1 cellular context compared by ENCODE assay signal in genomic region chr16:66937725-66938337, GRCh38.
TF ChIP-seq lines count a peak whose summit lies in the region.

No MANE protein-coding gene starts in this region.

TF ChIP-seq in HepG2, 621 proteins besides CTCF, POLR2A, EP300 and RAD21 (continued from another document and continues in another):
- TF ChIP-seq ZNF776 (CRISPR knock-in tag; IDR thresholded peaks at IDR 0.05) (no peak), CREM (IDR thresholded peaks at IDR 0.05) (no peak), CREM (CRISPR knock-in tag; IDR thresholded peaks at IDR 0.05) (no peak), AKNA (CRISPR knock-in tag; IDR thresholded peaks at IDR 0.05; ENCODE audit: borderline replicate concordance) (no peak), ZNF33A (CRISPR knock-in tag; IDR thresholded peaks at IDR 0.05; ENCODE audit: borderline replicate concordance) (no peak), MIER3 (CRISPR knock-in tag; IDR thresholded peaks at IDR 0.05; ENCODE audit: borderline replicate concordance) (peak; percentile 28; the same call in 1 of the 2 replicates), ZMYM2 (CRISPR knock-in tag; IDR thresholded peaks at IDR 0.05) (no peak), ASH2L (IDR thresholded peaks at IDR 0.05; ENCODE audit: insufficient read length, low read depth, low read length) (no peak), MAFG (CRISPR knock-in tag; IDR thresholded peaks at IDR 0.05) (no peak), STAG1 (CRISPR knock-in tag; IDR thresholded peaks at IDR 0.05) (no peak), SMARCE1 (IDR thresholded peaks at IDR 0.05; ENCODE audit: borderline replicate concordance) (no peak), ZNF891 (CRISPR knock-in tag; IDR thresholded peaks at IDR 0.05) (no peak; the same call in 1 of the 2 replicates), ZNF160 (CRISPR knock-in tag; IDR thresholded peaks at IDR 0.05) (no peak), GABPA (IDR thresholded peaks at IDR 0.05; ENCODE audit: low read depth, low read length) (no peak; the same call in 1 of the 2 replicates), GABPA (CRISPR knock-in tag; IDR thresholded peaks at IDR 0.05; ENCODE audit: low read depth) (peak; percentile 57), MEF2D (CRISPR knock-in tag; IDR thresholded peaks at IDR 0.05) (no peak), MAZ (IDR thresholded peaks at IDR 0.05; ENCODE audit: borderline replicate concordance, low read depth, low read length) (no peak), MAZ (CRISPR knock-in tag; IDR thresholded peaks at IDR 0.05; ENCODE audit: low read depth) (no peak), FOXK2 (IDR thresholded peaks at IDR 0.05) (no peak), SP1 (IDR thresholded peaks at IDR 0.05) (no peak), SP1 (CRISPR knock-in tag; IDR thresholded peaks at IDR 0.05) (no peak), ZBTB21 (CRISPR knock-in tag; IDR thresholded peaks at IDR 0.05) (no peak), FOXA1 (IDR thresholded peaks at IDR 0.05) (no peak), FOXA1 (CRISPR knock-in tag; IDR thresholded peaks at IDR 0.05) (peak; percentile 81), ZNF574 (CRISPR knock-in tag; IDR thresholded peaks at IDR 0.05) (no peak), HES4 (CRISPR knock-in tag; IDR thresholded peaks at IDR 0.05; ENCODE audit: borderline replicate concordance) (no peak), ZNF644 (CRISPR knock-in tag; IDR thresholded peaks at IDR 0.05; ENCODE audit: low read depth) (no peak), ZNF296 (CRISPR knock-in tag; conservative IDR thresholded peaks at IDR 0.05) (no peak), ZNF432 (CRISPR knock-in tag; IDR thresholded peaks at IDR 0.05; ENCODE audit: borderline replicate concordance) (no peak), NFYB (CRISPR knock-in tag; IDR thresholded peaks at IDR 0.05) (no peak), PRMT3 (CRISPR knock-in tag; IDR thresholded peaks at IDR 0.05; ENCODE audit: borderline replicate concordance, low read depth) (no peak), ZBTB38 (CRISPR knock-in tag; IDR thresholded peaks at IDR 0.05) (peak; percentile 40; the same call in 1 of the 2 replicates), NFE2L2 (IDR thresholded peaks at IDR 0.05; ENCODE audit: low read length) (no peak), ZBTB33 (CRISPR knock-in tag; IDR thresholded peaks at IDR 0.05) (0 out of 2 replicates have a peak, but pooled peaks have one; percentile 13), ZBTB44 (CRISPR knock-in tag; IDR thresholded peaks at IDR 0.05) (no peak), ZNF318 (CRISPR knock-in tag; IDR thresholded peaks at IDR 0.05) (no peak), KDM6A (CRISPR knock-in tag; IDR thresholded peaks at IDR 0.05; ENCODE audit: low read depth) (no peak), FUBP1 (CRISPR knock-in tag; IDR thresholded peaks at IDR 0.05; ENCODE audit: borderline replicate concordance) (no peak), ZNF883 (CRISPR knock-in tag; IDR thresholded peaks at IDR 0.05; ENCODE audit: not compliant biosample characterization) (no peak), NR3C1 (CRISPR knock-in tag; IDR thresholded peaks at IDR 0.05) (no peak), CBFB (CRISPR knock-in tag; IDR thresholded peaks at IDR 0.05) (no peak), ARNT2 (CRISPR knock-in tag; IDR thresholded peaks at IDR 0.05; ENCODE audit: low read depth) (peak; percentile 43; the same call in 1 of the 2 replicates), SAP130 (CRISPR knock-in tag; IDR thresholded peaks at IDR 0.05; ENCODE audit: low read depth) (no peak), ZNF550 (CRISPR knock-in tag; IDR thresholded peaks at IDR 0.05; ENCODE audit: borderline replicate concordance) (no peak)
